Comparison of ENCODE assay signal across 1 cellular context in the genomic region with DNA sequence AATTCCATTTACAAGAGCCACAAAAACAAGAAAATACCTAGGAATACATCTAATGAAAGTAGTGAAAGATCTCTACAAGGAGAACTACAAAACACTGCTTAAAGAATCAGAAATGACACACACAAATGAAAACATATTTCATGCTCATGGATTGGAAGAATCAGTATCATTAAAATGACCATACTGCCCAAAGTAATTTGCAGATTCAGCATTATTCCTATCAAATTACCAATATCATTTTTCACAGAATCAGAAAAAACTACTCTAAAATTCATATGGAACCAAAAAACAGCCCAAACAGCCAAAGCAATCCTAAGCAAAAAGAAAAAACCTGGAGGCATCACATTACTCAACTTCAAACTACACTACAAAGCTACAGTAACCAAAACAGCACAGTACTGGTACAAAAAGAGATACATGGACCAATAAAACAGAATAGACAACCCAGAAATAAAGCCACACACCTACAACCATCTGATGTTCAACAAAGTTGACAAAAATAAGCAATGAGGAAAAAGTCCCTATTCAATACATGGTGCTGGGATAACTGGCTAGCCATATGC.
TF ChIP-seq lines count a peak whose summit lies in the region.

No MANE protein-coding gene starts in this region.

TF ChIP-seq in HepG2, 621 proteins besides CTCF, POLR2A, EP300 and RAD21 (continued from another document):
- TF ChIP-seq, protein P1, sequence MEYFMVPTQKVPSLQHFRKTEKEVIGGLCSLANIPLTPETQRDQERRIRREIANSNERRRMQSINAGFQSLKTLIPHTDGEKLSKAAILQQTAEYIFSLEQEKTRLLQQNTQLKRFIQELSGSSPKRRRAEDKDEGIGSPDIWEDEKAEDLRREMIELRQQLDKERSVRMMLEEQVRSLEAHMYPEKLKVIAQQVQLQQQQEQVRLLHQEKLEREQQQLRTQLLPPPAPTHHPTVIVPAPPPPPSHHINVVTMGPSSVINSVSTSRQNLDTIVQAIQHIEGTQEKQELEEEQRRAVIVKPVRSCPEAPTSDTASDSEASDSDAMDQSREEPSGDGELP (IDR thresholded peaks at IDR 0.05; ENCODE audit: borderline replicate concordance, low read depth), result no peak
- no peak for TF ChIP-seq ZNF614 (CRISPR knock-in tag; IDR thresholded peaks at IDR 0.05; ENCODE audit: borderline replicate concordance)
